Comparison of ENCODE assay signal across 22 cellular contexts in the genomic region with DNA sequence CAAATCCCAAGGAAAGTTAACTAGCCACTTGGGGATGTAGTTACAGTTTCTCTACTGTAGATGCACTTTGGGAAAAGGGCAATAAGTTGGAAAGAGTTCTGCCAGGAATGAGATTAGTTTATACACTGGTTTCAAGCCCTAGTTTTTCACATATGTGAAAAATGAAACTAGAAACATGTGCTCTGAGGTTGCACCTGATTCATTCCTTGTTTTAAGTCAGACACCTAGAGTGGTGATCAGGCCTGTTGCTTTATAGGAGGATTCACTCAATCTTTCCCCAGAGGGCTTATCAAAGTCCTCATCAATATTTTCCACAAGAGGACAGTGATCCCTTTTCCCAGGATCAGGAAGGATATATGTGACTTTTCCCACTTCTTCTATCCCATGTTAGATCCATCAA.
DNase-seq lines count a peak whose midpoint lies in the region; ATAC-seq, FAIRE-seq and TF ChIP-seq lines count a peak whose summit lies in the region.
"Had no signal": no experiment of that assay in that cellular context is flagged by ENCODE, and none has a peak within 500 bp of the region (broad histone marks: within the 10 kb centered on the region; RNA-seq: fewer than 3 reads in every experiment).

No MANE protein-coding gene starts in this region.

- TF ChIP-seq CTCF in nephron (IDR thresholded peaks at IDR 0.05; ENCODE audit: unreplicated experiment in 3 of 3), result no peak

- DNase-seq in frontal cortex (ENCODE audit: low spot score in 2 of 2), result no peak
- DNase-seq in stimulated activated naive CD8-positive, alpha-beta T cell treated with anti-CD3 and anti-CD28 coated beads, Interleukin-15, Interleukin-2, amounts not matched to agents 100 U/mL and 50 U/mL, for 24 hours, result no peak
- DNase-seq in NCI-H1694 (lab: John Stamatoyannopoulos, UW), result no peak
- DNase-seq: DMS53, HCEC 1CT, NCI-H1092, NCI-H1417 treated with DMSO at 0.1 percent for 48 hours, NCI-H187, NCI-H2171 treated with DMSO at 0.1 percent for 48 hours, NCI-H345, NCI-H524, NCI-H748 treated with DMSO at 0.1 percent for 48 hours, SIG-M5 had no signal

- H3K9me3 Mint-ChIP-seq in nephron, result no peaks in the 10 kb centered on the region
- H3K9me3 Mint-ChIP-seq: IgD-negative memory B cell had no signal

- H3K36me3 Mint-ChIP-seq in nephron (ENCODE audit: low read depth), result no peaks in the 10 kb centered on the region
- H3K36me3 Mint-ChIP-seq: IgD-negative memory B cell had no signal

- ATAC-seq in GM18511 (IDR thresholded peaks at IDR 0.05; ENCODE audit: unreplicated experiment), result peak; percentile 63
- ATAC-seq in GM19463 (IDR thresholded peaks at IDR 0.05; ENCODE audit: unreplicated experiment), result peak; percentile 54
- ATAC-seq in HG03159 (IDR thresholded peaks at IDR 0.05; ENCODE audit: unreplicated experiment), result peak; percentile 50
- no peak for ATAC-seq in stimulated activated naive CD8-positive, alpha-beta T cell treated with anti-CD3 and anti-CD28 coated beads, Interleukin-15, Interleukin-2, amounts not matched to agents 100 U/mL and 50 U/mL, for 24 hours

- no peak overlapping the region for H3K4me3 Mint-ChIP-seq in nephron
- H3K4me3 Mint-ChIP-seq: IgD-negative memory B cell had no signal

- FAIRE-seq in frontal cortex (lab: Jason Lieb, UNC), result no peak
- FAIRE-seq: G401.6, GM12891, H1, RCC 7860 had no signal

- peak overlapping the region; percentile 82 to 94 (median 87) for H3K27ac Mint-ChIP-seq in nephron

- peaks cover 5% of the 10 kb centered on the region for H3K27me3 Mint-ChIP-seq in nephron (ENCODE audit: low read depth)

- H3K4me1 Mint-ChIP-seq in nephron, result no peaks in the 10 kb centered on the region
- H3K4me1 Mint-ChIP-seq: IgD-negative memory B cell had no signal
